Comparison of ENCODE assay signal across 8 cellular contexts in genomic region chr1:179025125-179025974, GRCh38. TPM values are rescaled to one million over a fixed set of nuclear protein-coding genes. Genes with fewer than 3 reads are reported as not detected.
A peak's percentile ranks its signal among the peaks of the same experiment; 100 is the strongest.
DNase-seq lines count a peak whose midpoint lies in the region; ATAC-seq, FAIRE-seq and TF ChIP-seq lines count a peak whose summit lies in the region.

Gene FAM20B (plus strand): TSS chr1:179025894. CDS start chr1:179043848, 17,954 bp downstream.

- H3K36me3 Mint-ChIP-seq in IgD-negative memory B cell, result no peaks in the 10 kb centered on the region

- H3K4me1 ChIP-seq in PC-9 (replicated peaks; ENCODE audit: insufficient read depth), result peaks cover 37% of the 10 kb centered on the region
- H3K4me1 ChIP-seq in mucosa of descending colon (ENCODE audit: low read depth), result peaks cover 26% of the 10 kb centered on the region

- peak; percentile 70 for ATAC-seq in GM21576 (IDR thresholded peaks at IDR 0.05; ENCODE audit: unreplicated experiment)
- ATAC-seq in mucosa of descending colon, result peak; percentile 93

- intact Hi-C loops in PC-9 (cut with micrococcal nuclease; ENCODE audit: unreplicated experiment), result loop anchor here (5.0 kb wide), 3 partner anchors 37 to 267 kb away; partner anchors contain the start of genes SOAT1 and TOR3A
- intact Hi-C loops in mucosa of descending colon (cut with DNase I, micrococcal nuclease), result no loop called here

- peak within 1 kb of the TSS; percentile 85 to 97 (median 92) for H3K4me3 Mint-ChIP-seq in IgD-negative memory B cell

- FAIRE-seq in D721Med (lab: Jason Lieb, UNC), result no peak

- H3K4me3 ChIP-seq in PC-9, result peak within 1 kb of the TSS; percentile 93
- H3K4me3 ChIP-seq in mucosa of descending colon, result peak within 1 kb of the TSS; percentile 85

- H3K27ac ChIP-seq in PC-9, result peak within 1 kb of the TSS; percentile 98
- H3K27ac ChIP-seq in epithelial cell of prostate, result peak within 1 kb of the TSS; percentile 74

- no peaks in the 10 kb centered on the region for H3K9me2 ChIP-seq in PC-9 (ENCODE audit: insufficient read depth)

- peaks cover 1% of the 10 kb centered on the region for H3K27me3 Mint-ChIP-seq in IgD-negative memory B cell

- H4K20me1 ChIP-seq in PC-9 (ENCODE audit: insufficient read depth), result no peaks in the 10 kb centered on the region

- peak within 1 kb of the TSS; percentile 92 for H3K4me2 ChIP-seq in PC-9

- TF ChIP-seq CTCF in D721Med (IDR thresholded peaks at IDR 0.05; ENCODE audit: insufficient read depth, missing control alignments) (no peak), PC-9 (conservative IDR thresholded peaks at IDR 0.05) (no peak), mucosa of descending colon (IDR thresholded peaks at IDR 0.05) (no peak)

- peaks cover 41% of the 10 kb centered on the region for H3K79me2 ChIP-seq in PC-9 (ENCODE audit: low read depth)

- POLR2A ChIA-PET in PC-9 (lab: Charles Lee; ENCODE audit: unreplicated experiment), result no interaction called here

- no peaks in the 10 kb centered on the region for H3K9me3 ChIP-seq in PC-9 (ENCODE audit: insufficient read depth, low read depth)
- H3K9me3 ChIP-seq in mucosa of descending colon, result no peaks in the 10 kb centered on the region

- H3K4me1 Mint-ChIP-seq in IgD-negative memory B cell, result peaks cover 30 to 48% (median 38%) of the 10 kb centered on the region in 3 donors

- H3K36me3 ChIP-seq in PC-9 (ENCODE audit: low read depth) (no peaks in the 10 kb centered on the region), mucosa of descending colon (ENCODE audit: low read depth) (no peaks in the 10 kb centered on the region)

- BruUV-seq in PC-9 (replicated peaks; lab: Mats Ljungman, UMichigan), result TSS peak; percentile 57

- H3K27me3 ChIP-seq in PC-9 (ENCODE audit: insufficient read depth, low read depth), result no peaks in the 10 kb centered on the region

- CTCF ChIA-PET in PC-9 (lab: Charles Lee), result no interaction called here

- H2AFZ ChIP-seq in PC-9, result peak within 1 kb of the TSS; percentile 76

- H3K27ac Mint-ChIP-seq in IgD-negative memory B cell, result peak within 1 kb of the TSS; percentile 76 to 96 (median 77)

- peaks cover 11% of the 10 kb centered on the region; the same call in 1 of the 2 replicates for H3F3A ChIP-seq in PC-9 (ENCODE audit: insufficient read depth, low read depth)

- H3K9me3 Mint-ChIP-seq in IgD-negative memory B cell, result no peaks in the 10 kb centered on the region

- peak; percentile 95 for DNase-seq in D721Med (ENCODE audit: insufficient read length, low spot score)
- peak; percentile 81 to 94 for DNase-seq in PC-9
- peak; percentile 91 for DNase-seq in activated T-cell treated with anti-CD3 and anti-CD28 coated beads, Interleukin-2, amount 50 U/mL, for 1 hour
- no peak for DNase-seq in epithelial cell of prostate (ENCODE audit: low read depth, low spot score)
- peak; percentile 95 to 98 (median 97) for DNase-seq in mucosa of descending colon
- peak; percentile 84 to 90 for DNase-seq in stimulated activated CD8-positive, alpha-beta memory T cell treated with anti-CD3 and anti-CD28 coated beads, Interleukin-2, amount 100 ng/mL, for 48 hours (ENCODE audit: low read depth in 2 of 2)

RNA-seq across cellular contexts. Expression of gene FAM20B, which starts in this region (rescaled TPM):
- polyA plus RNA-seq in IgD-negative memory B cell, result 5.5 TPM
- total RNA-seq in PC-9 (2021), result 68.1 and 80.5 TPM in 2 replicates
- total RNA-seq in mucosa of descending colon, result 10 to 100 TPM; 28.6 to 86.8 (median 36.5) TPM
